Comparison of ENCODE assay signal across 1 cellular context in the genomic region with DNA sequence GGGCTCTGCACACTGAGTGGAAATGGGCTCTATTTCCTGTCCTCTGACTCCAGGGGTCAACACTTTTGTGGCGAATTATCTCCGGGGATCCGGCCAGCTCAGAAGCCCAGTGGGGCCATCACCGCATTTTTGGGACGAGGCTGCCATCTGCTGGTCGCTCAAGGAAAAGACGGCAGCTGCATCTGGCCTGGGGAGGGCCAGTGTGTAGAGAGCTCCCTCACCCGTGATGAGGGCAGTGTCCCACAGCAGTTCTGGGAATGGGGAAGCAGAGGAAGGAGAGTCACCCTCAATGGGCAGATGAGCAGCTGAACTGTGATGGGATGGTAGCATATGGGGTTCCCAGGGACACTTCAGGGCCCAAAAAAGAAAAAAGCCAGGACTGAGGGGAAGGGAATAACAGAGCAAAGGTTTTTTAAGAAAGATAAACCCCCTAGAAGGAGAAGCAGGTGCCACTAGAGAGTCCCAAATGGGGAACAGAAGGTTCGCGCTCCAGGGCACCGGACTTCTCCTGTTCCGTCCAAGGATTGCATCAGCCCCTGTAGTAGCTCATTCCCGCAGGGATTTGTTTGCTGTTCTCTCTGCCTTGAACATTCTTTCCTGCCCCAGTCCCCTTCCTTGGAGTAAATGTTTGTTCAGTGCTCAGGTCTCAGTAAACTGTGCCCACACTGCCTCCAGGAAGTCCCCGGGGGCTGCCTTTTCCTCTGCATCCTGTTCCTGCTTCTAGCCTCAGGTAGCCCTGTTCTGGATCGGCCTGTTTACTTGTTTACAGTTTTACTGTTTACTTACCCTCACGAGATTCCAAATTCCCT.
TF ChIP-seq lines count a peak whose summit lies in the region.

No MANE protein-coding gene starts in this region.

TF ChIP-seq in IMR-90, 13 proteins besides CTCF, POLR2A, EP300 and RAD21 (continued from another document):
- TF ChIP-seq, protein P1, sequence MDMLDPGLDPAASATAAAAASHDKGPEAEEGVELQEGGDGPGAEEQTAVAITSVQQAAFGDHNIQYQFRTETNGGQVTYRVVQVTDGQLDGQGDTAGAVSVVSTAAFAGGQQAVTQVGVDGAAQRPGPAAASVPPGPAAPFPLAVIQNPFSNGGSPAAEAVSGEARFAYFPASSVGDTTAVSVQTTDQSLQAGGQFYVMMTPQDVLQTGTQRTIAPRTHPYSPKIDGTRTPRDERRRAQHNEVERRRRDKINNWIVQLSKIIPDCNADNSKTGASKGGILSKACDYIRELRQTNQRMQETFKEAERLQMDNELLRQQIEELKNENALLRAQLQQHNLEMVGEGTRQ (IDR thresholded peaks at IDR 0.05; ENCODE audit: low read depth, low read length) = no peak
- TF ChIP-seq FOS (IDR thresholded peaks at IDR 0.05; ENCODE audit: low read depth, low read length) (no peak), ELK1 (IDR thresholded peaks at IDR 0.05; ENCODE audit: borderline replicate concordance, low read depth, low read length) (no peak)
